9 cellular contexts compared by ENCODE assay signal in genomic region chr7:42869131-42870020, GRCh38. TPM values are rescaled to one million over a fixed set of nuclear protein-coding genes. Genes with fewer than 3 reads are reported as not detected.
DNase-seq lines count a peak whose midpoint lies in the region; ATAC-seq and TF ChIP-seq lines count a peak whose summit lies in the region.
"Had no signal": no experiment of that assay in that cellular context is flagged by ENCODE, and none has a peak within 500 bp of the region (broad histone marks: within the 10 kb centered on the region; RNA-seq: fewer than 3 reads in every experiment).

No MANE protein-coding gene starts in this region.

- H3K27me3 ChIP-seq in PC-9 (ENCODE audit: insufficient read depth, low read depth) = peaks cover 25% of the 10 kb centered on the region

- peak overlapping the region; percentile 55 for H3K27ac Mint-ChIP-seq in chondrocyte (ENCODE audit: unreplicated experiment)

- no TSS peak for BruUV-seq in PC-9 (replicated peaks; lab: Mats Ljungman, UMichigan)

- H4K20me1 ChIP-seq in PC-9 (ENCODE audit: insufficient read depth) = no peaks in the 10 kb centered on the region

- H3K36me3 Mint-ChIP-seq in chondrocyte (ENCODE audit: low read depth) = peaks cover 1% of the 10 kb centered on the region

- H3F3A ChIP-seq in PC-9 (ENCODE audit: insufficient read depth, low read depth) = no peaks in the 10 kb centered on the region

- no peak overlapping the region for H3K4me2 ChIP-seq in PC-9

- H3K27me3 Mint-ChIP-seq in chondrocyte (ENCODE audit: low read depth) = no peaks in the 10 kb centered on the region

- intact Hi-C loops in PC-9 (cut with micrococcal nuclease; ENCODE audit: unreplicated experiment) = no loop called here

- H3K9me2 ChIP-seq in PC-9 (ENCODE audit: insufficient read depth) = no peaks in the 10 kb centered on the region

- H3K27ac ChIP-seq in PC-9 = no peak overlapping the region
- H3K27ac ChIP-seq: parathyroid adenoma had no signal

- H2AFZ ChIP-seq in PC-9 = no peak overlapping the region
- H2AFZ ChIP-seq: parathyroid adenoma had no signal

- no peaks in the 10 kb centered on the region for H3K4me1 ChIP-seq in PC-9 (replicated peaks; ENCODE audit: insufficient read depth)
- H3K4me1 ChIP-seq: parathyroid adenoma had no signal

- no peaks in the 10 kb centered on the region for H3K79me2 ChIP-seq in PC-9 (ENCODE audit: low read depth)
- H3K79me2 ChIP-seq: parathyroid adenoma had no signal

- TF ChIP-seq CTCF in chondrocyte (IDR thresholded peaks at IDR 0.05) (no peak), PC-9 (conservative IDR thresholded peaks at IDR 0.05) (no peak)

- POLR2A ChIA-PET in PC-9 (lab: Charles Lee; ENCODE audit: unreplicated experiment) = no interaction called here

- peaks cover 8% of the 10 kb centered on the region for H3K9me3 Mint-ChIP-seq in chondrocyte (ENCODE audit: low read depth)

- peak; percentile 39 for DNase-seq in ELR (ENCODE audit: low read depth)
- DNase-seq in chondrocyte (ENCODE audit: low spot score) = no peak
- no peak for DNase-seq in SKM-1 treated with dmso at 0.1 percent for 144 hours (lab: John Stamatoyannopoulos, UW; ENCODE audit: unreplicated experiment)
- DNase-seq in HuH-7.5 (ENCODE audit: low spot score) = no peak
- no peak for DNase-seq in NCI-H748 (lab: John Stamatoyannopoulos, UW; ENCODE audit: unreplicated experiment)
- DNase-seq in PC-9 = no peak

- peaks cover 16% of the 10 kb centered on the region for H3K4me1 Mint-ChIP-seq in chondrocyte (ENCODE audit: low read depth)

- CTCF ChIA-PET in PC-9 (lab: Charles Lee) = no interaction called here

- no peaks in the 10 kb centered on the region for H3K9me3 ChIP-seq in PC-9 (ENCODE audit: insufficient read depth, low read depth)

- ATAC-seq in GM21526 (IDR thresholded peaks at IDR 0.05; ENCODE audit: low FRiP score, unreplicated experiment) (peak; percentile 97), HG03565 (IDR thresholded peaks at IDR 0.05; ENCODE audit: unreplicated experiment) (peak; percentile 99)

- no peak overlapping the region for H3K4me3 Mint-ChIP-seq in chondrocyte (ENCODE audit: unreplicated experiment)

- H3K4me3 ChIP-seq in PC-9 = no peak overlapping the region

- no peaks in the 10 kb centered on the region for H3K36me3 ChIP-seq in PC-9 (ENCODE audit: low read depth)

RNA-seq across cellular contexts. Expression of gene C7orf25, which starts 42.5 kb away (rescaled TPM):
- 8.9 to 11.2 TPM (median 9.7 TPM) in 3 replicates for total RNA-seq in chondrocyte
- total RNA-seq in PC-9 (2021) = 4.9 and 7.3 TPM in 2 replicates
